ENCODE assay signal across 1 cellular context in the genomic region with DNA sequence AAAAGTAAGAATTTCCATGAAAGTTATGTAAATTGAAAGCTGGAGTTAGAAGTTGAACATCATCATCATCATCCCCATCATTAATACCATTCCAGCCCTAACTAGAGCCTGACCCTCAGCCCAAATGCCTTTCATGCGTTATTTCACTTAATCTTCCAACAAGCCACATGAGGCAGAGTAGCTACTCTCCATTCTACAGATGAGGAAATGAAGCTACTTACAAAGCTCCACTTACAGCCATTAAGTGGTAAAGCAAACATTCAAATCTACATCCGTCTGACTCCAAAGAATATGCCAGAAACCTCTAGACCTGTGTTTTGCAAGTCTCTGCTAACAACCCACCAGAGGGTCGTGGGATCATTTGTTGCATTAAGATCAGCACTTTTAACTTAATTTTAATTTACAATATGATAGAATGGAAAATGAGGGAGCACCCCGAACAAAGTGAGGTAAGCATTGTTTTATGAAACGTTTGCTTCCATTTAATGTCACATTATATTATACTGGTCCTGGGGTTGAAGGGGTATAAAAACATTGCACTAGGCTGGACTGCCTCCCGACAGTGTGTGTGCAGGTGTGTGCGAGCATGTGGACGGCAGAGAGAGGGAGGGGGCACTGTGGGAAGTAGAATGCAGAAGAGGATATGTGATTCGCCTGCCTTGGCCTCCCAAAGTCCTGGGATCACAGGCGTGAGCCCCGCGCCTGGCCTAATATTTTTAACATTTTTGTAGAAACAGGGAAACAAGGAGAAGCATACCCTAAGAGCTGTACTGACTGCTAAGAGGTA.
TF ChIP-seq lines count a peak whose summit lies in the region.

No MANE protein-coding gene starts in this region.

TF ChIP-seq in H1, 55 proteins besides CTCF, POLR2A, EP300 and RAD21 (continued from another document):
- TF ChIP-seq, protein P1, sequence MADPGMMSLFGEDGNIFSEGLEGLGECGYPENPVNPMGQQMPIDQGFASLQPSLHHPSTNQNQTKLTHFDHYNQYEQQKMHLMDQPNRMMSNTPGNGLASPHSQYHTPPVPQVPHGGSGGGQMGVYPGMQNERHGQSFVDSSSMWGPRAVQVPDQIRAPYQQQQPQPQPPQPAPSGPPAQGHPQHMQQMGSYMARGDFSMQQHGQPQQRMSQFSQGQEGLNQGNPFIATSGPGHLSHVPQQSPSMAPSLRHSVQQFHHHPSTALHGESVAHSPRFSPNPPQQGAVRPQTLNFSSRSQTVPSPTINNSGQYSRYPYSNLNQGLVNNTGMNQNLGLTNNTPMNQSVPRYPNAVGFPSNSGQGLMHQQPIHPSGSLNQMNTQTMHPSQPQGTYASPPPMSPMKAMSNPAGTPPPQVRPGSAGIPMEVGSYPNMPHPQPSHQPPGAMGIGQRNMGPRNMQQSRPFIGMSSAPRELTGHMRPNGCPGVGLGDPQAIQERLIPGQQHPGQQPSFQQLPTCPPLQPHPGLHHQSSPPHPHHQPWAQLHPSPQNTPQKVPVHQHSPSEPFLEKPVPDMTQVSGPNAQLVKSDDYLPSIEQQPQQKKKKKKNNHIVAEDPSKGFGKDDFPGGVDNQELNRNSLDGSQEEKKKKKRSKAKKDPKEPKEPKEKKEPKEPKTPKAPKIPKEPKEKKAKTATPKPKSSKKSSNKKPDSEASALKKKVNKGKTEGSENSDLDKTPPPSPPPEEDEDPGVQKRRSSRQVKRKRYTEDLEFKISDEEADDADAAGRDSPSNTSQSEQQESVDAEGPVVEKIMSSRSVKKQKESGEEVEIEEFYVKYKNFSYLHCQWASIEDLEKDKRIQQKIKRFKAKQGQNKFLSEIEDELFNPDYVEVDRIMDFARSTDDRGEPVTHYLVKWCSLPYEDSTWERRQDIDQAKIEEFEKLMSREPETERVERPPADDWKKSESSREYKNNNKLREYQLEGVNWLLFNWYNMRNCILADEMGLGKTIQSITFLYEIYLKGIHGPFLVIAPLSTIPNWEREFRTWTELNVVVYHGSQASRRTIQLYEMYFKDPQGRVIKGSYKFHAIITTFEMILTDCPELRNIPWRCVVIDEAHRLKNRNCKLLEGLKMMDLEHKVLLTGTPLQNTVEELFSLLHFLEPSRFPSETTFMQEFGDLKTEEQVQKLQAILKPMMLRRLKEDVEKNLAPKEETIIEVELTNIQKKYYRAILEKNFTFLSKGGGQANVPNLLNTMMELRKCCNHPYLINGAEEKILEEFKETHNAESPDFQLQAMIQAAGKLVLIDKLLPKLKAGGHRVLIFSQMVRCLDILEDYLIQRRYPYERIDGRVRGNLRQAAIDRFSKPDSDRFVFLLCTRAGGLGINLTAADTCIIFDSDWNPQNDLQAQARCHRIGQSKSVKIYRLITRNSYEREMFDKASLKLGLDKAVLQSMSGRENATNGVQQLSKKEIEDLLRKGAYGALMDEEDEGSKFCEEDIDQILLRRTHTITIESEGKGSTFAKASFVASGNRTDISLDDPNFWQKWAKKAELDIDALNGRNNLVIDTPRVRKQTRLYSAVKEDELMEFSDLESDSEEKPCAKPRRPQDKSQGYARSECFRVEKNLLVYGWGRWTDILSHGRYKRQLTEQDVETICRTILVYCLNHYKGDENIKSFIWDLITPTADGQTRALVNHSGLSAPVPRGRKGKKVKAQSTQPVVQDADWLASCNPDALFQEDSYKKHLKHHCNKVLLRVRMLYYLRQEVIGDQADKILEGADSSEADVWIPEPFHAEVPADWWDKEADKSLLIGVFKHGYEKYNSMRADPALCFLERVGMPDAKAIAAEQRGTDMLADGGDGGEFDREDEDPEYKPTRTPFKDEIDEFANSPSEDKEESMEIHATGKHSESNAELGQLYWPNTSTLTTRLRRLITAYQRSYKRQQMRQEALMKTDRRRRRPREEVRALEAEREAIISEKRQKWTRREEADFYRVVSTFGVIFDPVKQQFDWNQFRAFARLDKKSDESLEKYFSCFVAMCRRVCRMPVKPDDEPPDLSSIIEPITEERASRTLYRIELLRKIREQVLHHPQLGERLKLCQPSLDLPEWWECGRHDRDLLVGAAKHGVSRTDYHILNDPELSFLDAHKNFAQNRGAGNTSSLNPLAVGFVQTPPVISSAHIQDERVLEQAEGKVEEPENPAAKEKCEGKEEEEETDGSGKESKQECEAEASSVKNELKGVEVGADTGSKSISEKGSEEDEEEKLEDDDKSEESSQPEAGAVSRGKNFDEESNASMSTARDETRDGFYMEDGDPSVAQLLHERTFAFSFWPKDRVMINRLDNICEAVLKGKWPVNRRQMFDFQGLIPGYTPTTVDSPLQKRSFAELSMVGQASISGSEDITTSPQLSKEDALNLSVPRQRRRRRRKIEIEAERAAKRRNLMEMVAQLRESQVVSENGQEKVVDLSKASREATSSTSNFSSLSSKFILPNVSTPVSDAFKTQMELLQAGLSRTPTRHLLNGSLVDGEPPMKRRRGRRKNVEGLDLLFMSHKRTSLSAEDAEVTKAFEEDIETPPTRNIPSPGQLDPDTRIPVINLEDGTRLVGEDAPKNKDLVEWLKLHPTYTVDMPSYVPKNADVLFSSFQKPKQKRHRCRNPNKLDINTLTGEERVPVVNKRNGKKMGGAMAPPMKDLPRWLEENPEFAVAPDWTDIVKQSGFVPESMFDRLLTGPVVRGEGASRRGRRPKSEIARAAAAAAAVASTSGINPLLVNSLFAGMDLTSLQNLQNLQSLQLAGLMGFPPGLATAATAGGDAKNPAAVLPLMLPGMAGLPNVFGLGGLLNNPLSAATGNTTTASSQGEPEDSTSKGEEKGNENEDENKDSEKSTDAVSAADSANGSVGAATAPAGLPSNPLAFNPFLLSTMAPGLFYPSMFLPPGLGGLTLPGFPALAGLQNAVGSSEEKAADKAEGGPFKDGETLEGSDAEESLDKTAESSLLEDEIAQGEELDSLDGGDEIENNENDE (IDR thresholded peaks at IDR 0.05; ENCODE audit: insufficient replicate concordance, low read length), result no peak
- TF ChIP-seq BCL11A (IDR thresholded peaks at IDR 0.05; ENCODE audit: low read depth in 2 of 2, low read length in 2 of 2) (no peak), ZNF274 (IDR thresholded peaks at IDR 0.05; ENCODE audit: borderline replicate concordance, extremely low read depth, low read length) (no peak), SAP30 (IDR thresholded peaks at IDR 0.05; ENCODE audit: insufficient read depth, insufficient replicate concordance, low read length) (no peak), RFX5 (IDR thresholded peaks at IDR 0.05; ENCODE audit: borderline replicate concordance, low read depth, low read length) (no peak), SUZ12 (IDR thresholded peaks at IDR 0.05; ENCODE audit: low read length) (no peak), KDM4A (IDR thresholded peaks at IDR 0.05; ENCODE audit: low read depth, low read length, severe bottlenecking) (no peak), SRF (IDR thresholded peaks at IDR 0.05; ENCODE audit: low read depth, low read length) (no peak), MAFK (IDR thresholded peaks at IDR 0.05; ENCODE audit: low read depth, low read length) (no peak)
- TF ChIP-seq, protein P2, sequence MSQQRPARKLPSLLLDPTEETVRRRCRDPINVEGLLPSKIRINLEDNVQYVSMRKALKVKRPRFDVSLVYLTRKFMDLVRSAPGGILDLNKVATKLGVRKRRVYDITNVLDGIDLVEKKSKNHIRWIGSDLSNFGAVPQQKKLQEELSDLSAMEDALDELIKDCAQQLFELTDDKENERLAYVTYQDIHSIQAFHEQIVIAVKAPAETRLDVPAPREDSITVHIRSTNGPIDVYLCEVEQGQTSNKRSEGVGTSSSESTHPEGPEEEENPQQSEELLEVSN (IDR thresholded peaks at IDR 0.05), result no peak
